Comparison of ENCODE assay signal across 17 cellular contexts in the genomic region with DNA sequence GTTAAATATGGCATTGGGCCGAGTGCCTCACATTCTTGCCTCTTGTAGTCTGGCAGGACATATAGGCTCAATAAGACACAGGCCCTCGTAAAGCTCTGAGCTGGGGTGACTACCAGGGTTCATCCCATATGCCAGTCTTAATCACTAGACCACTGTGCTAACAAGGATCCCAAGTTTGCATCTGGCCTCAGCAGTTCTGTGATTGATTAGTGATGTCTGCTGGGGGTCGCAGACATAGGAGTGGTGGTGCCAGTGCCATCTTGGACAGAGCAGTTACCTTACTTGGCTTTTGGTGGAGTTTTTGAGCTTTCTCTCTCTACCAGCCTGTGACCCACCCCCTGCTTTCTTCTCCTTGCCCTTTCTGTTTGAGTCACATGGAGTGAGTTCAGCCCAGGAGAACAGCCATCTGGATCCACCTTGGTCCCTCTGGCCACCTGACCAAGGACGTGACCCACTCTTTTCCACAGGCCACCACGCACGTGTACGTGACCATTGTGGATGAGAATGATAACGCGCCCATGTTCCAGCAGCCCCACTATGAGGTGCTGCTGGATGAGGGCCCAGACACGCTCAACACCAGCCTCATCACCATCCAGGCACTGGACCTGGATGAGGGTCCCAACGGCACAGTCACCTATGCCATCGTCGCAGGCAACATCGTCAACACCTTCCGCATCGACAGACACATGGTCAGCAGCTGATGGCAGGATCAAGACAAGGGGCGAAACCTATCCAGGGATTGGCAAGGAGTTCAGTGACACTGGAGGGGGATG. TPM values are rescaled to one million over a fixed set of nuclear protein-coding genes. Genes with fewer than 3 reads are reported as not detected.
"Had no signal": no experiment of that assay in that cellular context is flagged by ENCODE, and none has a peak within 500 bp of the region (broad histone marks: within the 10 kb centered on the region; RNA-seq: fewer than 3 reads in every experiment).

No MANE protein-coding gene starts in this region.

- H3K36me3 Mint-ChIP-seq: memory B cell had no signal

- H3K9me3 ChIP-seq: colonic mucosa, heart right ventricle, left lung, pancreas, tibial artery, uterus had no signal

- H3K27ac ChIP-seq: colonic mucosa, pancreas, tibial artery, uterus, WERI-Rb-1 had no signal

- H3K4me1 ChIP-seq: colonic mucosa, pancreas, uterus had no signal

- ATAC-seq: heart right ventricle, left lung, pancreas had no signal

- H3K36me3 ChIP-seq: colonic mucosa, heart right ventricle, left lung, pancreas, tibial artery, uterus had no signal

- H3K4me3 Mint-ChIP-seq: activated CD4-positive, alpha-beta T cell treated with anti-CD3 and anti-CD28 coated beads, Interleukin-2, amount 10 ng/mL, durations not matched to agents 7 days and 5 days; memory B cell; nephron progenitor cell had no signal

- H3K9me3 Mint-ChIP-seq: nephron progenitor cell had no signal

- H3K27me3 ChIP-seq: colonic mucosa, heart right ventricle, left lung, pancreas, tibial artery, uterus had no signal

- H3K27ac Mint-ChIP-seq: memory B cell, nephron progenitor cell had no signal

- H3K27me3 Mint-ChIP-seq: activated CD4-positive, alpha-beta T cell treated with anti-CD3 and anti-CD28 coated beads, Interleukin-2, amount 10 ng/mL, durations not matched to agents 7 days and 5 days; memory B cell had no signal

- H3K4me3 ChIP-seq: colonic mucosa, heart right ventricle, left lung, pancreas, tibial artery, uterus had no signal

- DNase-seq: activated CD4-positive, alpha-beta T cell treated with anti-CD3 and anti-CD28 coated beads, Interleukin-2, amount 10 ng/mL, durations not matched to agents 7 days and 5 days; activated gamma-delta T cell; activated T-cell treated with anti-CD3 and anti-CD28 coated beads, Interleukin-2, amount 50 U/mL, for 48 hours; colonic mucosa; effector CD4-positive, alpha-beta T cell; heart right ventricle; left lung; nephron progenitor cell; stimulated activated CD4-positive, alpha-beta T cell treated with anti-CD3 and anti-CD28 coated beads, Interleukin-15, amount 100 ng/mL, for 24 hours; stimulated activated CD4-positive, alpha-beta T cell treated with anti-CD3 and anti-CD28 coated beads, Interleukin-4, amount 100 ng/mL, for 4 hours; uterus; WERI-Rb-1 had no signal

RNA-seq across cellular contexts. Expression of gene C10orf105, which starts 57.8 kb away (rescaled TPM):
- total RNA-seq: astrocyte, frontal cortex had no signal
